In the genomic region with DNA sequence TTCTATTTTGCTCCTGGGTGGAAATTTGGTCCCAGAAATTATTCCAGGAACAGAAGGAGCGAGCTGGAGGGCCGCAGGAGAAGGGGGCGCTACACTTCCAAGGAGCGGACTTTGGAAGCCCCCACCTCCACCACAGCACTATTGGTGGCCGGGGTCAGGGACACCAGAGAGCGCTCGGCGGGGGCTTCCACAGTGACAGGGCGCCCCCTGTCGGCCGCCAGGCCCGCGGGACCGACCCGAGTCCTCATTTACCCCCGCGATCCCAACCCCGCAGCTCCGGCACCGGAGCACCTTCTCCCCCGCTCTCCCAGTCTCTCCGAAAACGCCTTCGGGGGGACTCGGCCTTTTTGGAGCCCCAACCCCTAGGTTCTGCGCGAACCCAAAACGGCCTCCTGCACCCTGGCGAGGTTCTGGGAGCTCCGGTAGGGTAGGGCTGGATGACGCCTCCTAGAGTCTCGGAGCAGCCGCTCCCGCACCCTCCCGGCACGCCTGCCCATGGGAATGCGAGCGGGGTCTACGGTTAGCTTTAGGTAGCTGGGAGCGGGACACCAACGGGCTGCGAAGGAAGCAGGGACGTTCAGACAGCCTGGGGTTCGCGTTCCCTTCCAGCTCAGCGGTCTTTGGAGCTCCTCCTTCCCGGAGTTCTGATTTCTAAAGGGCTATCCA, we compare ENCODE assay signal across 8 cellular contexts. TPM values are rescaled to one million over a fixed set of nuclear protein-coding genes. Genes with fewer than 3 reads are reported as not detected.
A peak's percentile ranks its signal among the peaks of the same experiment; 100 is the strongest.
DNase-seq lines count a peak whose midpoint lies in the region; ATAC-seq and FAIRE-seq lines count a peak whose summit lies in the region.
"Had no signal": no experiment of that assay in that cellular context is flagged by ENCODE, and none has a peak within 500 bp of the region (broad histone marks: within the 10 kb centered on the region; RNA-seq: fewer than 3 reads in every experiment).

No MANE protein-coding gene starts in this region.

- H3K4me1 ChIP-seq in small intestine (ENCODE audit: control insufficient read depth in 2 of 2, insufficient read depth in 1 of 2, low read depth in 1 of 2, low read length in 1 of 2): no peaks in the 10 kb centered on the region

- ATAC-seq in GM19452 (IDR thresholded peaks at IDR 0.05; ENCODE audit: unreplicated experiment): no peak

- H3K27ac ChIP-seq in small intestine (ENCODE audit: low read depth in 1 of 2, low read length in 1 of 2): no peak overlapping the region

- H3K36me3 ChIP-seq in small intestine (ENCODE audit: control insufficient read depth in 2 of 2, insufficient read depth in 2 of 2, low read length in 2 of 2): no peaks in the 10 kb centered on the region

- peaks cover 10 to 36% of the 10 kb centered on the region in 2 donors for H3K27me3 ChIP-seq in small intestine (ENCODE audit: control insufficient read depth in 2 of 2, insufficient read depth in 2 of 2, low read length in 2 of 2)

- no peaks in the 10 kb centered on the region for H3K9me3 ChIP-seq in small intestine (ENCODE audit: control insufficient read depth, low read depth)

- FAIRE-seq in small intestine (lab: Jason Lieb, UNC): no peak

- 1 to 8% (median 6%) methylated on average over 43 to 47 of the region's 47 CpGs for WGBS in small intestine, 3 donors

- no peak overlapping the region for H3K4me3 ChIP-seq in small intestine (ENCODE audit: low read depth in 1 of 2, low read length in 2 of 2)

- DNase-seq in GM19238 (ENCODE audit: insufficient read length, low spot score) (peak; percentile 44), OCI-M1 (lab: John Stamatoyannopoulos, UW) (peak; percentile 76), glomerular visceral epithelial cell (ENCODE audit: extremely low spot score) (peak; percentile 11), small intestine (peak; percentile 43), DMS153 (lab: John Stamatoyannopoulos, UW) (no peak), occipital lobe (lab: John Stamatoyannopoulos, UW) (no peak)

RNA-seq across cellular contexts. Expression of a gene that starts 2.4 kb away (rescaled TPM):
- 1 to 10 TPM in 1 of 3 donors, under 1 TPM in 2; 0.45 to 3.4 (median 0.54) TPM for polyA plus RNA-seq in small intestine
- not detected for total RNA-seq in occipital lobe
- polyA plus RNA-seq: IgD-negative memory B cell had no signal

Comparison
In these comparisons a context has a peak if more than half of its experiments do, and no peak if none do; other contexts are left out.
1. DNase-seq: peak in GM19238 (single experiment), OCI-M1 (single experiment), glomerular visceral epithelial cell (single experiment) and small intestine (single experiment); none in DMS153 (single experiment) and occipital lobe (single experiment).